22 cellular contexts compared by ENCODE assay signal in genomic region chr7:10824154-10824553, GRCh38.
"Had no signal": no experiment of that assay in that cellular context is flagged by ENCODE, and none has a peak within 500 bp of the region (broad histone marks: within the 10 kb centered on the region; RNA-seq: fewer than 3 reads in every experiment).

No MANE protein-coding gene starts in this region.

- H3K4me1 ChIP-seq: left ventricle myocardium inferior, lower lobe of right lung, right atrium auricular region, sigmoid colon, testis, tibial nerve had no signal

- ATAC-seq: left cardiac atrium; lower lobe of right lung; natural killer cell; stimulated activated naive B cell treated with anti-CD40 and anti-IgM and Interleukin-4, amounts not matched to agents 10 μg/mL and 1 μg/mL and 100 μg/mL, for 72 hours; stimulated activated naive CD8-positive, alpha-beta T cell treated with anti-CD3 and anti-CD28 coated beads, Interleukin-15, amount 100 ng/mL, for 72 hours had no signal

- H3K9me3 ChIP-seq: left ventricle myocardium inferior, lower lobe of right lung, ovary, right atrium auricular region, sigmoid colon, testis, tibial nerve had no signal

- H3K36me3 ChIP-seq: left ventricle myocardium inferior, lower lobe of right lung, ovary, right atrium auricular region, sigmoid colon, tibial nerve had no signal

- H3K4me2 ChIP-seq: hepatocyte had no signal

- H3K27me3 ChIP-seq: hepatocyte, ovary, right atrium auricular region, sigmoid colon, testis, tibial nerve had no signal

- H3K79me2 ChIP-seq: hepatocyte had no signal

- DNase-seq: effector CD4-positive, alpha-beta T cell; endodermal cell; foreskin melanocyte; head of caudate nucleus; kidney; left cardiac atrium; left ventricle myocardium inferior; lower lobe of right lung; natural killer cell; nucleus accumbens; ovary; sigmoid colon; stimulated activated CD4-positive, alpha-beta T cell treated with anti-CD3 and anti-CD28 coated beads, Interleukin-2, amount 100 ng/mL, for 24 hours; stimulated activated CD4-positive, alpha-beta T cell treated with anti-CD3 and anti-CD28 coated beads, Interleukin-4, amount 100 ng/mL, for 4 hours; stimulated activated naive B cell treated with anti-CD40 and anti-IgM and Interleukin-4, amounts not matched to agents 10 μg/mL and 1 μg/mL and 100 μg/mL, for 72 hours; stimulated activated naive CD8-positive, alpha-beta T cell treated with anti-CD3 and anti-CD28 coated beads, Interleukin-15, amount 100 ng/mL, for 72 hours; testis had no signal

- FAIRE-seq: endothelial cell of umbilical vein, kidney had no signal

- H3K4me3 ChIP-seq: hepatocyte, left ventricle myocardium inferior, lower lobe of right lung, ovary, right atrium auricular region, sigmoid colon, skin epidermis, testis, tibial nerve had no signal

- H2AFZ ChIP-seq: hepatocyte had no signal

- H3K27ac ChIP-seq: hepatocyte, left ventricle myocardium inferior, lower lobe of right lung, ovary, right atrium auricular region, sigmoid colon, skin epidermis, testis, tibial nerve had no signal
